Comparison of ENCODE assay signal across 24 cellular contexts in the genomic region with DNA sequence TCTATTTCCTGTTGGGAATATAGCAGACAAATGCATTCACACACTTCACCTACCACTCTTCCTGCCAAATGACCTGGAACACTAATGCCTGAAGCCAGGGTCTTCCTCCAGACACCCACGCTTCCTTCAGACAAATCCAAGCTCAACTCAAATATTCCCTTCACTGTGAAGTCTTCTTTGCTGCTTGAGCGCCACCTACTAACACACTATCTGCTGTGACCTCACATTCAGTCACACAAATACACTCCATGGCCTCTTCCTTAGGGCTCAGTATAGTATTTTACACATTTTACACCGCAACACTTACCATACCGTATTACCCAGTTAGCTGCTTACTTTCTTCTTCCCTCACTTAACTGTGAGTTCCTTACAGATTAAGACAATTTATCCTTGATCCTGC.
"Had no signal": no experiment of that assay in that cellular context is flagged by ENCODE, and none has a peak within 500 bp of the region (broad histone marks: within the 10 kb centered on the region; RNA-seq: fewer than 3 reads in every experiment).

No MANE protein-coding gene starts in this region.

- H3K4me1 ChIP-seq: gastroesophageal sphincter, neural progenitor cell, right atrium auricular region, sigmoid colon, testis, tibial nerve, upper lobe of right lung, vagina had no signal

- H2AFZ ChIP-seq: neural progenitor cell had no signal

- ATAC-seq: esophagus mucosa; gastroesophageal sphincter; left colon; left ventricle myocardium superior; natural killer cell treated with Interleukin-12 subunit alpha and Interleukin-12 subunit beta and Interleukin-15 and Interleukin-18, amount 100 ng/mL, for 72 hours; stimulated activated naive B cell treated with anti-CD40 and anti-IgM and Interleukin-4, amounts not matched to agents 10 μg/mL and 1 μg/mL and 100 μg/mL, for 72 hours; stimulated activated naive CD8-positive, alpha-beta T cell treated with anti-CD3 and anti-CD28 coated beads, Interleukin-15, amount 100 ng/mL, for 72 hours; upper lobe of right lung had no signal

- H3K9me3 ChIP-seq: gastroesophageal sphincter, ovary, right atrium auricular region, sigmoid colon, testis, tibial nerve, upper lobe of right lung, vagina had no signal

- H3K27me3 ChIP-seq: neural progenitor cell, ovary, right atrium auricular region, sigmoid colon, testis, tibial nerve, upper lobe of right lung, vagina had no signal

- H3K4me2 ChIP-seq: neural progenitor cell had no signal

- H3K9ac ChIP-seq: neural progenitor cell had no signal

- H3K27ac ChIP-seq: coronary artery, dorsolateral prefrontal cortex, gastroesophageal sphincter, neural progenitor cell, ovary, right atrium auricular region, sigmoid colon, skin epidermis, testis, tibial nerve, upper lobe of right lung, vagina had no signal

- H3K36me3 ChIP-seq: gastroesophageal sphincter, neural progenitor cell, ovary, right atrium auricular region, sigmoid colon, tibial nerve, upper lobe of right lung, vagina had no signal

- H3K4me3 ChIP-seq: coronary artery, dorsolateral prefrontal cortex, gastroesophageal sphincter, neural progenitor cell, ovary, right atrium auricular region, sigmoid colon, skin epidermis, testis, tibial nerve, upper lobe of right lung, vagina had no signal

- DNase-seq: dorsolateral prefrontal cortex; effector CD8-positive, alpha-beta T cell; glutamatergic neuron; left colon; left ventricle myocardium superior; nucleus accumbens; ovary; sigmoid colon; stimulated activated CD4-positive, alpha-beta T cell treated with anti-CD3 and anti-CD28 coated beads, Interleukin-2, amount 100 ng/mL, for 24 hours; stimulated activated CD4-positive, alpha-beta T cell treated with anti-CD3 and anti-CD28 coated beads, Interleukin-4, amount 100 ng/mL, for 4 hours; stimulated activated naive B cell treated with anti-CD40 and anti-IgM and Interleukin-4, amounts not matched to agents 10 μg/mL and 1 μg/mL and 100 μg/mL, for 72 hours; stimulated activated naive CD8-positive, alpha-beta T cell treated with anti-CD3 and anti-CD28 coated beads, Interleukin-15, amount 100 ng/mL, for 72 hours; testis; upper lobe of right lung had no signal

- FAIRE-seq: endometrium had no signal
